Comparison of ENCODE assay signal across 9 cellular contexts in the genomic region with DNA sequence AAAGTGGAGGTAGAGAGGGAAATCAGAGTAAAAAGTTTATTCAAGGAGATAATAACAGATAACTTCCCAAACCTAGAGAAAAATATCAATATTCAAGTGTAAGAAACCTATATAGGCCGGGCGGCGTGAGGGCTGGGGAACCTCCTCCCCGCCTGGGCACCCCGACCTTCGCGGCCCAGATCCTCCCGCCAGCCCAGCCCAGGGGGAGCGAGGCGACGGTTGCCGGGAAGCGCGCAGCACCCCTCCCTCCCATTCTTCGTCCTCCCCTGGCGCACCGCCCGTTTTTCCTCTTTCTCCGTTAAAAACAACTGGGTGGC. TPM values are rescaled to one million over a fixed set of nuclear protein-coding genes. Genes with fewer than 3 reads are reported as not detected.
A peak's percentile ranks its signal among the peaks of the same experiment; 100 is the strongest.
DNase-seq lines count a peak whose midpoint lies in the region; ATAC-seq, FAIRE-seq and TF ChIP-seq lines count a peak whose summit lies in the region.
"Had no signal": no experiment of that assay in that cellular context is flagged by ENCODE, and none has a peak within 500 bp of the region (broad histone marks: within the 10 kb centered on the region; RNA-seq: fewer than 3 reads in every experiment).

No MANE protein-coding gene starts in this region.

- peak overlapping the region; percentile 88 for H3K4me2 ChIP-seq in HepG2 (ENCODE audit: low read depth, low read length)

- 2% methylated on average over 13 of the region's 19 CpGs for WGBS in HepG2 (ENCODE audit: low lambda C conversion rate)
- WGBS in testis, 2 donors: 2 to 4% methylated on average over 19 of the region's 19 CpGs

- no peaks in the 10 kb centered on the region for H3K9me3 Mint-ChIP-seq in CD4-positive, alpha-beta T cell

- H3K27ac ChIP-seq in HepG2 (ENCODE audit: extremely low read length, insufficient read depth, low read length) (no peak overlapping the region), testis (peak overlapping the region; percentile 21 to 47)
- no peak overlapping the region for H3K27ac ChIP-seq in CD4-positive, alpha-beta T cell (ENCODE audit: low read depth, low read length)

- no peaks in the 10 kb centered on the region for H3K36me3 Mint-ChIP-seq in CD4-positive, alpha-beta T cell (ENCODE audit: low read depth)

- peak; percentile 48 for ATAC-seq in HepG2
- ATAC-seq in CD4-positive, alpha-beta T cell (ENCODE audit: poor library complexity): no peak
- ATAC-seq in HG03108 (IDR thresholded peaks at IDR 0.05; ENCODE audit: unreplicated experiment): no peak
- ATAC-seq in HG03439 (IDR thresholded peaks at IDR 0.05; ENCODE audit: unreplicated experiment): no peak

- no peak for FAIRE-seq in HepG2 (lab: Jason Lieb, UNC)

- TF ChIP-seq CTCF in cardiac fibroblast (IDR thresholded peaks at IDR 0.05; ENCODE audit: low read depth, low read length) (no peak), HepG2 (CRISPR knock-in tag; IDR thresholded peaks at IDR 0.05) (no peak), testis (IDR thresholded peaks at IDR 0.05) (no peak)
- no peak for TF ChIP-seq CTCF in CD4-positive, alpha-beta T cell (IDR thresholded peaks at IDR 0.05)

- TF ChIP-seq POLR2A in HepG2 (IDR thresholded peaks at IDR 0.05; ENCODE audit: insufficient read depth in 1 of 2, low read depth in 2 of 2, low read length in 2 of 2) (no peak), testis (IDR thresholded peaks at IDR 0.05) (no peak)

- H3K4me1 Mint-ChIP-seq in CD4-positive, alpha-beta T cell (ENCODE audit: low read depth): peaks cover 12% of the 10 kb centered on the region

- in situ Hi-C loops in HepG2 (cut with HindIII; ENCODE audit: extremely low pct_ligation_motif_present, low pct_unique_long_range_greater_than_20kb): no loop called here

- no TSS peak for BruUV-seq in HepG2 (replicated peaks; lab: Mats Ljungman, UMichigan)

- intact Hi-C loops in HepG2 (cut with micrococcal nuclease; ENCODE audit: unreplicated experiment): no loop called here
- intact Hi-C loops in testis (cut with DNase I; ENCODE audit: low total_unique reads): no loop called here
- intact Hi-C loops in CD4-positive, alpha-beta T cell (cut with DNase I, micrococcal nuclease): no loop called here

- peaks cover 0 to 47% of the 10 kb centered on the region in 2 experiments; a peak in 3 of 5 replicates for H3K27me3 ChIP-seq in HepG2 (ENCODE audit: control insufficient read depth in 1 of 2, insufficient read depth in 2 of 2, low read length in 2 of 2)
- H3K27me3 ChIP-seq in testis: no peaks in the 10 kb centered on the region
- peaks cover 42% of the 10 kb centered on the region for H3K27me3 ChIP-seq in CD4-positive, alpha-beta T cell (ENCODE audit: control insufficient read depth, insufficient read depth, low read length)

- POLR2A ChIA-PET in HepG2 (lab: Yijun Ruan, JAX): no interaction called here
- POLR2A ChIA-PET in CD4-positive, alpha-beta T cell (lab: Charles Lee): no interaction called here

- no peaks in the 10 kb centered on the region for H3K36me3 ChIP-seq in HepG2 (replicated peaks in 1 of 2; ENCODE audit: control insufficient read depth in 1 of 2, insufficient read depth in 2 of 2, low read length in 2 of 2)
- no peaks in the 10 kb centered on the region for H3K36me3 ChIP-seq in testis (ENCODE audit: low read depth, missing control alignments)

- no peak overlapping the region for H3K27ac Mint-ChIP-seq in CD4-positive, alpha-beta T cell

- peak; percentile 52 for DNase-seq in NCI-H2227 treated with DMSO at 0.1 percent for 48 hours (lab: John Stamatoyannopoulos, UW)
- DNase-seq in NCI-H2227 (lab: John Stamatoyannopoulos, UW; ENCODE audit: unreplicated experiment): no peak
- DNase-seq in cardiac fibroblast (ENCODE audit: low read depth in 2 of 2): no peak
- no peak for DNase-seq in HepG2 (ENCODE audit: low spot score)
- no peak for DNase-seq in testis
- no peak for DNase-seq in CD4-positive, alpha-beta T cell
- DNase-seq: activated CD8-positive, alpha-beta memory T cell treated with anti-CD3 and anti-CD28 coated beads for 24 hours had no signal

- H4K20me1 ChIP-seq in HepG2 (ENCODE audit: insufficient read depth, low read length): no peaks in the 10 kb centered on the region

- H2AFZ ChIP-seq in HepG2 (ENCODE audit: low read length): no peak overlapping the region

- H3K9me3 ChIP-seq in HepG2 (ENCODE audit: low read length) (no peaks in the 10 kb centered on the region), testis (no peaks in the 10 kb centered on the region)
- H3K9me3 ChIP-seq in CD4-positive, alpha-beta T cell (ENCODE audit: control insufficient read depth, low read length): peaks cover under 1% of the 10 kb centered on the region

- H3K4me3 ChIP-seq in cardiac fibroblast (replicated peaks in 1 of 2; ENCODE audit: low read depth in 2 of 2, low read length in 2 of 2) (peak overlapping the region; percentile 60 to 62), HepG2 (replicated peaks in 1 of 3; ENCODE audit: insufficient read depth in 1 of 3, low read depth in 2 of 3, low read length in 3 of 3) (peak overlapping the region; percentile 50 to 72 (median 63); a peak in 4 of 6 replicates), testis (peak overlapping the region; percentile 51 to 82)

- TF ChIP-seq RAD21 in HepG2 (CRISPR knock-in tag; IDR thresholded peaks at IDR 0.05): no peak

- H3K4me1 ChIP-seq in HepG2 (ENCODE audit: insufficient read depth, low read length) (no peaks in the 10 kb centered on the region), testis (no peaks in the 10 kb centered on the region)

- CTCF ChIA-PET in HepG2 (lab: Yijun Ruan, JAX; ENCODE audit: low intra/inter-chr PET ratio, low total read pairs): no interaction called here
- CTCF ChIA-PET in CD4-positive, alpha-beta T cell (lab: Charles Lee): no interaction called here

- H3K4me3 Mint-ChIP-seq in CD4-positive, alpha-beta T cell: no peak overlapping the region

- H3K79me2 ChIP-seq in HepG2 (ENCODE audit: insufficient read depth, low read length): no peaks in the 10 kb centered on the region

- no peak overlapping the region for H3K9ac ChIP-seq in HepG2 (ENCODE audit: insufficient read depth, low read depth, low read length)

- no peak for TF ChIP-seq EP300 in HepG2 (IDR thresholded peaks at IDR 0.05; ENCODE audit: low read depth in 2 of 2, low read length in 2 of 2)
- TF ChIP-seq EP300 in HepG2 (CRISPR knock-in tag; IDR thresholded peaks at IDR 0.05; ENCODE audit: borderline replicate concordance): no peak

- peaks cover 81% of the 10 kb centered on the region for H3K27me3 Mint-ChIP-seq in CD4-positive, alpha-beta T cell

TF ChIP-seq in HepG2, 621 proteins besides CTCF, POLR2A, EP300 and RAD21 (continues in another document):
- TF ChIP-seq ZBTB20 (CRISPR knock-in tag; IDR thresholded peaks at IDR 0.05; ENCODE audit: borderline replicate concordance, low read depth): no peak
- no peak for TF ChIP-seq PBX3 (CRISPR knock-in tag; IDR thresholded peaks at IDR 0.05; ENCODE audit: borderline replicate concordance)
- no peak for TF ChIP-seq ZC3H4 (CRISPR knock-in tag; IDR thresholded peaks at IDR 0.05; ENCODE audit: borderline replicate concordance)
- TF ChIP-seq ZNF569 (CRISPR knock-in tag; IDR thresholded peaks at IDR 0.05; ENCODE audit: borderline replicate concordance): no peak
- no peak for TF ChIP-seq ZNF777 (CRISPR knock-in tag; IDR thresholded peaks at IDR 0.05)

RNA-seq across cellular contexts. Expression of gene SFTPD, which starts 32.4 kb away (rescaled TPM):
- total RNA-seq in HepG2 (2016; rRNA removed; fragmentation: Illumina TruSeq; extraction: Trizol): not detected in 2 replicates
- not detected in 2 replicates for total RNA-seq in HepG2 (2016; cell fraction: cytosol; rRNA removed; fragmentation: Illumina TruSeq; extraction: Trizol; ENCODE audit: low read depth)
- total RNA-seq in HepG2 (2016; cell fraction: insoluble cytoplasmic fraction; rRNA removed; fragmentation: Illumina TruSeq; extraction: Trizol): not detected in 2 replicates
- total RNA-seq in HepG2 (2016; cell fraction: membrane; rRNA removed; fragmentation: Illumina TruSeq; extraction: Trizol): not detected in 2 replicates
- total RNA-seq in HepG2 (2016; cell fraction: nucleus; rRNA removed; fragmentation: Illumina TruSeq; extraction: Trizol): not detected in 2 replicates
- not detected in 2 replicates for polyA plus RNA-seq in HepG2 (2011; rRNA removed)
- not detected in 2 replicates for polyA plus RNA-seq in HepG2 (2011; cell fraction: cytosol; rRNA removed)
- not detected in 2 replicates for polyA plus RNA-seq in HepG2 (2011; cell fraction: nucleus; rRNA removed)
- polyA plus RNA-seq in HepG2 (2012): not detected in 2 replicates
- not detected in 2 replicates for polyA plus RNA-seq in HepG2 (2016; cell fraction: cytosol; fragmentation: Illumina TruSeq; extraction: Trizol; ENCODE audit: low read depth)
- polyA plus RNA-seq in HepG2 (2016; cell fraction: insoluble cytoplasmic fraction; fragmentation: Illumina TruSeq; extraction: Trizol; ENCODE audit: low read depth): not detected in 2 replicates
- polyA plus RNA-seq in HepG2 (2016; cell fraction: membrane; fragmentation: Illumina TruSeq; extraction: Trizol; ENCODE audit: low read depth): not detected in 2 replicates
- not detected in 2 replicates for polyA plus RNA-seq in HepG2 (2016; cell fraction: nucleus; fragmentation: Illumina TruSeq; extraction: Trizol; ENCODE audit: insufficient read depth, low read depth)
- not detected in 2 replicates for polyA minus RNA-seq in HepG2 (2011; rRNA and poly(A)+ RNA removed; ENCODE audit: low replicate concordance)
- not detected in 2 replicates for polyA minus RNA-seq in HepG2 (2011; cell fraction: cytosol; rRNA and poly(A)+ RNA removed)
- not detected in 2 replicates for polyA minus RNA-seq in HepG2 (2011; cell fraction: nucleus; rRNA and poly(A)+ RNA removed)
- 1 to 10 TPM in 1 of 2 donors, under 1 TPM in 1; 0.94 to 1.5 TPM for total RNA-seq in testis
- polyA plus RNA-seq in testis (ENCODE audit: insufficient read depth, low read depth, low replicate concordance): 0.92 TPM
- not detected for total RNA-seq in CD4-positive, alpha-beta T cell

Comparison
In these comparisons a context has a peak if more than half of its experiments do, and no peak if none do; other contexts are left out.
1. H3K27ac ChIP-seq: peak in testis (2 of 2); none in HepG2 (single experiment) and CD4-positive, alpha-beta T cell (single experiment).
2. Peak in every context shown above with its lines, with median percentiles within 50 percentile points of each other: H3K4me3 ChIP-seq.